21 cellular contexts compared by ENCODE assay signal in the genomic region with DNA sequence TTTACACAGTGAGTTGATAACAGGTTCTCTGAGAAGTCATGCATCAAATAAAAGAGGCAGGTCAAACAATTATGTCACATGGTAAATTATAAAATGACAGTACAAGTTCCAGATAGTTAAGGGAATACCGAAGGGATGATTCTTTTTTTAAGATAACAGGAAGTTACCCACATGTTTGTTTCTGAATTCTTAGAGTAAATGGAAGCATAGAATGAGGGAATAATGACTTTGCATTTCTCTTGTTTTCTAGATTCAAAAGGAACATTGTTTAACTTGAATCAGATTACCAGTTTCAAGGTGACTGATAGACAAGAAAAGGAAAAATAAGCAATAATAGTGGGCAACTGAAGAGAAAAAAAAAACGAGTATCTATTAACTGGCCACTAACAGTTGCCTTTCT.
DNase-seq lines count a peak whose midpoint lies in the region; ATAC-seq and TF ChIP-seq lines count a peak whose summit lies in the region.
"Had no signal": no experiment of that assay in that cellular context is flagged by ENCODE, and none has a peak within 500 bp of the region (broad histone marks: within the 10 kb centered on the region; RNA-seq: fewer than 3 reads in every experiment).

No MANE protein-coding gene starts in this region.

- H3F3A ChIP-seq in neural progenitor cell (ENCODE audit: low read depth), result no peaks in the 10 kb centered on the region

- H3K27ac Mint-ChIP-seq in endothelial cell (ENCODE audit: unreplicated experiment) (peak overlapping the region; percentile 57), neural progenitor cell (no peak overlapping the region)
- H3K27ac Mint-ChIP-seq: CD4-positive, CD25-positive, alpha-beta regulatory T cell had no signal

- H3K9me3 Mint-ChIP-seq in endothelial cell (ENCODE audit: unreplicated experiment), result no peaks in the 10 kb centered on the region
- no peaks in the 10 kb centered on the region for H3K9me3 Mint-ChIP-seq in neural progenitor cell
- H3K9me3 Mint-ChIP-seq: CD4-positive, CD25-positive, alpha-beta regulatory T cell had no signal

- H3K4me2 ChIP-seq in neural progenitor cell, result no peak overlapping the region
- H3K4me2 ChIP-seq: KMS-11, PC-9, SK-N-SH had no signal

- H3K4me3 Mint-ChIP-seq in endothelial cell (ENCODE audit: unreplicated experiment) (no peak overlapping the region), neural progenitor cell (no peak overlapping the region)
- H3K4me3 Mint-ChIP-seq: CD4-positive, CD25-positive, alpha-beta regulatory T cell had no signal

- TF ChIP-seq CTCF in LNCaP clone FGC (IDR thresholded peaks at IDR 0.05; ENCODE audit: control insufficient read depth, extremely low read depth, insufficient read depth) (no peak), endothelial cell (IDR thresholded peaks at IDR 0.05; ENCODE audit: unreplicated experiment) (no peak), left ventricle myocardium inferior (IDR thresholded peaks at IDR 0.05; ENCODE audit: borderline replicate concordance) (no peak), neural progenitor cell (IDR thresholded peaks at IDR 0.05) (no peak)

- peaks cover 48% of the 10 kb centered on the region for H3K36me3 ChIP-seq in left ventricle myocardium inferior
- H3K36me3 ChIP-seq in neural progenitor cell, result peaks cover 20% of the 10 kb centered on the region

- H3K9me3 ChIP-seq in left ventricle myocardium inferior (replicated peaks) (no peaks in the 10 kb centered on the region), neural progenitor cell (ENCODE audit: low read depth) (no peaks in the 10 kb centered on the region)
- H3K9me3 ChIP-seq: SK-N-SH had no signal

- H3K27me3 ChIP-seq in left ventricle myocardium inferior (ENCODE audit: low read depth), result no peaks in the 10 kb centered on the region
- H3K27me3 ChIP-seq in neural progenitor cell, result no peaks in the 10 kb centered on the region

- ATAC-seq in GM21447 (IDR thresholded peaks at IDR 0.05; ENCODE audit: unreplicated experiment), result no peak

- no peak overlapping the region for H3K27ac ChIP-seq in left ventricle myocardium inferior (replicated peaks)
- no peak overlapping the region for H3K27ac ChIP-seq in neural progenitor cell
- H3K27ac ChIP-seq: KMS-11, PC-9 had no signal

- intact Hi-C loops in left ventricle myocardium inferior (cut with micrococcal nuclease), result no loop called here

- H3K27me3 Mint-ChIP-seq in endothelial cell (ENCODE audit: unreplicated experiment) (no peaks in the 10 kb centered on the region), neural progenitor cell (ENCODE audit: insufficient read depth, low read depth) (no peaks in the 10 kb centered on the region)
- H3K27me3 Mint-ChIP-seq: CD4-positive, CD25-positive, alpha-beta regulatory T cell had no signal

- H3K9ac ChIP-seq in neural progenitor cell, result no peak overlapping the region
- H3K9ac ChIP-seq: KMS-11, SK-N-SH had no signal

- H2AFZ ChIP-seq in neural progenitor cell (replicated peaks), result no peak overlapping the region
- H2AFZ ChIP-seq: PC-9 had no signal

- H4K20me1 ChIP-seq in neural progenitor cell (ENCODE audit: low read depth), result no peaks in the 10 kb centered on the region

- H3K4me1 ChIP-seq in left ventricle myocardium inferior (no peaks in the 10 kb centered on the region), neural progenitor cell (no peaks in the 10 kb centered on the region)

- no peaks in the 10 kb centered on the region for H3K79me2 ChIP-seq in neural progenitor cell (ENCODE audit: low read depth)

- no peak overlapping the region; the same call in 1 of the 2 replicates for H3K4me3 ChIP-seq in LNCaP clone FGC (ENCODE audit: low read depth, low read length)
- no peak overlapping the region for H3K4me3 ChIP-seq in left ventricle myocardium inferior
- no peak overlapping the region for H3K4me3 ChIP-seq in neural progenitor cell
- H3K4me3 ChIP-seq: PC-9 had no signal

- DNase-seq in COLO829 (ENCODE audit: low spot score), result peak; percentile 29
- peak; percentile 12 for DNase-seq in ELR (ENCODE audit: low read depth)
- peak; percentile 36 for DNase-seq in LNCaP clone FGC (ENCODE audit: low read depth)
- no peak for DNase-seq in endothelial cell (ENCODE audit: low spot score)
- no peak for DNase-seq in left ventricle myocardium inferior
- DNase-seq in neural progenitor cell (ENCODE audit: low spot score), result no peak
- no peak for DNase-seq in HPDE6-E6E7 (ENCODE audit: extremely low spot score)
- DNase-seq: CD4-positive, CD25-positive, alpha-beta regulatory T cell; COR-L47; GF-D8; H7; NCI-H1417 treated with DMSO at 0.1 percent for 48 hours; NCI-H187; NCI-H446 treated with DMSO at 0.1 percent for 48 hours; NCI-H526 treated with DMSO at 0.1 percent for 48 hours; PC-9; RPMI8226; SHP77; SK-N-SH had no signal

- H3K36me3 Mint-ChIP-seq in endothelial cell (ENCODE audit: low read depth, unreplicated experiment) (peaks cover 20% of the 10 kb centered on the region), neural progenitor cell (peaks cover 30% of the 10 kb centered on the region)

- peaks cover 2% of the 10 kb centered on the region for H3K4me1 Mint-ChIP-seq in endothelial cell (ENCODE audit: unreplicated experiment)
- no peaks in the 10 kb centered on the region for H3K4me1 Mint-ChIP-seq in neural progenitor cell
- H3K4me1 Mint-ChIP-seq: CD4-positive, CD25-positive, alpha-beta regulatory T cell had no signal

Comparison
In these comparisons a context has a peak if more than half of its experiments do, and no peak if none do; other contexts are left out.
1. DNase-seq: peak in COLO829 (single experiment), ELR (single experiment) and LNCaP clone FGC (single experiment); none in endothelial cell (single experiment), left ventricle myocardium inferior (single experiment), neural progenitor cell (single experiment) and HPDE6-E6E7 (single experiment).